Comparison of ENCODE assay signal across 1 cellular context in the genomic region with DNA sequence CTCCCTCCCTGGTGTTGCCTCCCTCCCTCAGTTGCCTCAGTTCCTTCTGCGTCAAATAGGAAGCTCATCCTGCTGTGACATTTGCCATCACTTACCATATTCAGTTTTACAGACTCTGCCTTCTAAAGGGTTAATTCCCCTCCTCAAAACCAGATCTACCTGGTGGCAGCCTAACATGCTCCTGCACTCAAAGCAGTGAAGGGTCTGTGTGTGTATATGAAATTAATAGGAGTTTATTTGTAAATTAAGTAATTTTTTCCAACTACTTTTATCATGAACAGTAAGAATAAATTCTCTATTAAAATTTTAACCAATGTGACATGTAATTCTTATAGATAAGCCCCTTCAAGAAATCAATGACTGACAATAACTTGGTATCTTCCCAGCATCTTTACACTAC.
TF ChIP-seq lines count a peak whose summit lies in the region.

No MANE protein-coding gene starts in this region.

TF ChIP-seq in IMR-90, 13 proteins besides CTCF, POLR2A, EP300 and RAD21 (continued from another document):
- TF ChIP-seq MXI1 (IDR thresholded peaks at IDR 0.05; ENCODE audit: borderline replicate concordance, low read depth, low read length) (no peak), RFX5 (IDR thresholded peaks at IDR 0.05; ENCODE audit: low read depth, low read length) (no peak), SMC3 (IDR thresholded peaks at IDR 0.05; ENCODE audit: low read depth, low read length) (no peak), USF2 (IDR thresholded peaks at IDR 0.05; ENCODE audit: low read depth, low read length) (no peak), RCOR1 (IDR thresholded peaks at IDR 0.05; ENCODE audit: insufficient replicate concordance, low read length) (no peak)
